8 cellular contexts compared by ENCODE assay signal in the genomic region with DNA sequence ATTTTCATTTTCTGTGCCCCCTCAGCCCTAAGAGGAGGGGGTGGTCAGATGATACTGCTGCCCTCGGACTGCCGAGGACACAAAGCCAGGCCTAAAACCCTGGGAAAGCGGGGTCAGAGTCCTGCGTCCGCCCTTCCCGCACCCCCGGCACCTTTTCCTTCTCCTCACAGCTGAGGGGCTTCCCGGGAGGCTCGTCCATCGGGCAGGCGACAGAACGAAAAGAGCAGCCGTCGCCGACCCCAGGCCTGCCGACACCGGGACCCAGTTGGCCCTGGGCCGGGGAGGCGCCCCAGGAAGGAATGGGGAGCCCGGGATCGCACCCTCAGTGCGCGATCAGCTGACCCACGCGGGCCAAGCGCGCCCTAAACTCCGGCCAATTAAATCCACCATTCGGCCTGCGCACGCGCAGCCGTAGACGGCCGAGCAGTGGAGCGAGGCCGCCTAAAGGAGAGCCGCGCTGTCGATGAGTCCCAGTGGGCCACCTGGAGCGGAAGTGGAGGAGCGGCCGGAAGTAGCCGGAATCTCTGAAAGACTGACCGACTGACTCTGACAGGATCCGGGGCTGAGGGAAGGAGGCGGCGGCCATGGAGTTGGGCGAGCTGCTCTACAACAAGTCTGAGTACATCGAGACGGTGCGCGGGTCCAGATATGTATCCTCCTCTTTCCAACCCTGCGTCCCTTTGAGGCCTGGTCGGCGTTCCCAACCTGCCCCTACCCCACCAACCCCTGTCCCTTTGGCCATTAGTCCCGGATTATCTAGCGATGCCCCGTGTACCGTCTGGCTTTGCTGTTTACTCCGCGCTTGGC. TPM values are rescaled to one million over a fixed set of nuclear protein-coding genes. Genes with fewer than 3 reads are reported as not detected.
DNase-seq lines count a peak whose midpoint lies in the region; TF ChIP-seq lines count a peak whose summit lies in the region.

A gene (plus strand): TSS at position 508 of the 807 bp plus-strand sequence. CDS start 77 bp downstream, at position 585.
A gene (minus strand): TSS at position 352 of the 807 bp plus-strand sequence. CDS start 153 bp downstream, at position 199.

- H3K9me3 Mint-ChIP-seq in neural crest cell = no peaks in the 10 kb centered on the region

- peak within 1 kb of the TSS; percentile 100 for H3K4me3 Mint-ChIP-seq in neural crest cell

- TF ChIP-seq CTCF in MM.1S (IDR thresholded peaks at IDR 0.05; ENCODE audit: low read length) = no peak
- no peak for TF ChIP-seq CTCF in foreskin fibroblast (IDR thresholded peaks at IDR 0.05; ENCODE audit: low read depth, low read length)
- TF ChIP-seq CTCF in neural crest cell (conservative IDR thresholded peaks at IDR 0.05) = no peak

- no peaks in the 10 kb centered on the region for H3K4me1 ChIP-seq in ES-I3 (ENCODE audit: insufficient read depth, low read length)
- H3K4me1 ChIP-seq in HAP-1 = 0 out of 2 replicates have a peak, but pooled peaks cover 3% of the 10 kb centered on the region
- H3K4me1 ChIP-seq in MM.1S (ENCODE audit: low read length) = 0 out of 2 replicates have a peak, but pooled peaks cover 2% of the 10 kb centered on the region
- H3K4me1 ChIP-seq in stomach smooth muscle (ENCODE audit: control insufficient read depth, insufficient read depth, low read length) = peaks cover 9% of the 10 kb centered on the region

- peak within 1 kb of the TSS; percentile 99 for H3K27ac Mint-ChIP-seq in neural crest cell (ENCODE audit: unreplicated experiment)

- no peaks in the 10 kb centered on the region for H3K9me3 ChIP-seq in ES-I3 (ENCODE audit: control insufficient read depth, insufficient read depth, low read length)
- H3K9me3 ChIP-seq in HAP-1 = no peaks in the 10 kb centered on the region
- no peaks in the 10 kb centered on the region for H3K9me3 ChIP-seq in MM.1S (replicated peaks; ENCODE audit: insufficient read depth, low read length)
- H3K9me3 ChIP-seq in stomach smooth muscle (ENCODE audit: control insufficient read depth in 2 of 2, low read length in 2 of 2) = no peaks in the 10 kb centered on the region

- peaks cover 29% of the 10 kb centered on the region for H3K4me1 Mint-ChIP-seq in neural crest cell

- no peaks in the 10 kb centered on the region for H3K27me3 Mint-ChIP-seq in neural crest cell (ENCODE audit: low read depth)

- peak within 1 kb of the TSS; percentile 73 for H3K4me3 ChIP-seq in HAP-1
- peak within 1 kb of the TSS; percentile 90 for H3K4me3 ChIP-seq in MM.1S (ENCODE audit: low read length)
- peak within 1 kb of the TSS; percentile 100 for H3K4me3 ChIP-seq in foreskin fibroblast (ENCODE audit: low read depth in 1 of 2, low read length in 2 of 2)
- H3K4me3 ChIP-seq in stomach smooth muscle (ENCODE audit: low read length in 2 of 2) = peak within 1 kb of the TSS; percentile 95 to 99

- H3K27ac ChIP-seq in MM.1S (ENCODE audit: low read length) (peak within 1 kb of the TSS; percentile 31; the same call in 1 of the 2 replicates), stomach smooth muscle (ENCODE audit: low read length) (peak within 1 kb of the TSS; percentile 73)

- H3K4me2 ChIP-seq in MM.1S (ENCODE audit: low read depth, low read length) = peak within 1 kb of the TSS; percentile 74

- H4K20me1 ChIP-seq in MM.1S (ENCODE audit: insufficient read depth, low read length) = no peaks in the 10 kb centered on the region

- H3K36me3 ChIP-seq in ES-I3 (ENCODE audit: insufficient read depth, low read length) (peaks cover 10% of the 10 kb centered on the region), HAP-1 (replicated peaks) (peaks cover 42% of the 10 kb centered on the region), MM.1S (replicated peaks; ENCODE audit: insufficient read depth, low read length) (no peaks in the 10 kb centered on the region), stomach smooth muscle (ENCODE audit: control insufficient read depth in 2 of 2, insufficient read depth in 2 of 2, low read length in 2 of 2) (peaks cover 0 to 7% of the 10 kb centered on the region in 2 donors)

- DNase-seq in HAP-1 (ENCODE audit: low spot score in 2 of 2) (peak; percentile 92 to 95), MM.1S (peak; percentile 97), SIG-M5 (lab: John Stamatoyannopoulos, UW) (peak; percentile 54), activated gamma-delta T cell treated with Interleukin-2 at 50 U/mL for 16 hours (peak; percentile 79), foreskin fibroblast (peak; percentile 91 to 98), neural crest cell (ENCODE audit: low read depth, low spot score) (peak; percentile 80)

- H3K27me3 ChIP-seq in HAP-1 (ENCODE audit: low read depth) (no peaks in the 10 kb centered on the region), MM.1S (replicated peaks; ENCODE audit: insufficient read depth, low read length) (no peaks in the 10 kb centered on the region), stomach smooth muscle (ENCODE audit: control insufficient read depth in 1 of 2, insufficient read depth in 2 of 2, low read length in 2 of 2) (no peaks in the 10 kb centered on the region)

- no peaks in the 10 kb centered on the region; the same call in 1 of the 2 replicates for H3F3A ChIP-seq in MM.1S (ENCODE audit: insufficient read depth, low read length)

- H3K79me2 ChIP-seq in MM.1S (ENCODE audit: low read length) = peaks cover 48% of the 10 kb centered on the region

- H3K9me2 ChIP-seq in MM.1S (replicated peaks; ENCODE audit: insufficient read depth, low read length) = no peaks in the 10 kb centered on the region

- H3K36me3 Mint-ChIP-seq in neural crest cell (ENCODE audit: low read depth) = peaks cover 10% of the 10 kb centered on the region

- peak within 1 kb of the TSS; percentile 90 for H2AFZ ChIP-seq in MM.1S (ENCODE audit: low read length)

- in situ Hi-C loops in HAP-1 (cut with MboI; ENCODE audit: low sequenced_read_pairs) = loop anchor here (5.0 kb wide), 1 partner anchor 44 kb away; a partner anchor contains a TSS

- H3K9ac ChIP-seq in ES-I3 (ENCODE audit: low read depth, low read length) (peak within 1 kb of the TSS; percentile 83), MM.1S (ENCODE audit: low read length) (peak within 1 kb of the TSS; percentile 80), stomach smooth muscle (ENCODE audit: low read length in 2 of 2) (peak within 1 kb of the TSS; percentile 97 to 98)

RNA-seq across cellular contexts. Expression of the first gene that starts in this region (rescaled TPM):
- 95.7 and 96.7 TPM in 2 replicates for total RNA-seq in neural crest cell

RNA-seq across cellular contexts. Expression of the second gene that starts in this region (rescaled TPM):
- 25.6 and 26.6 TPM in 2 replicates for total RNA-seq in neural crest cell

Comparison
In these comparisons a context has a peak if more than half of its experiments do, and no peak if none do; other contexts are left out.
1. Peak in every context shown above with its lines: DNase-seq, H3K4me3 ChIP-seq and H3K27ac ChIP-seq.